ENCODE assay signal across 11 cellular contexts in the genomic region with DNA sequence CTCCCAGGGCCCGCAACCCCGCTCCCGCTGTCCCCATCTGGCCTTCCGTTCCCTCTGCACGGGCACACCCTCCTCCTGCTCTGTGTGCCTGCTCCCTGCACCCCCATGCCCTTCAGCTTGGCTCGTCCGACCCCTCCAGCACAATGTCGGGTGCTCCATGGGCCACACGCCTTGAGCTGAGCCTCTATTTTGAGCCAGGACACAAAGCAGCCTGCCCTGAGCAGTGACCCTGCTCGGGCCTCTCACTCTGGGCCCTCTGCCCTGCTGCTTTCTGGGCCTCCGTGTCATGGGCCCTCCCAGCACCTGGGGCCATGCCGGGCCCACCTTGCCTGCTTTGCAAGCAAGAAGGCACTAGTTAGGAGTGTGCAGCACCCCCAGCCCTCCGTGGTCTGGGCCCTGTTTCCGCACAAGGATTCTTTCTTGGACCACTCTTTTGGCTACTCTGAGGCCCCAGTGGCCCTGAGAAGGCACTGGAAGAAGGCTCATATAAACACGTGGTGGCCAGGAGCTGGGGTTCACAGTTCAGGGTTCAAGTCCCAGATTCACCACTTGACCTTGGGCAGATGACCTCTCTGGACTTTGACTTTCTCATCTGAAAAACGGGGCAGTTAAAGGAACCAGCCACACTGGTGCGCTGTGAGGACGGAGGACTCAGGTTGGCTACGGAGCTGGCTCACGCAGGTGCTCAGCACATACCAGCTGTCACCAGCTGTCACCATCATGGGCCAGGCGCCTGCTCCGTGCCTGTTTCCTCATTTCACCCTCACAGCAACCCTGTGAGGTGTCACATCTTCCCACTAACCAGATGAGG.
A peak's percentile ranks its signal among the peaks of the same experiment; 100 is the strongest.
DNase-seq lines count a peak whose midpoint lies in the region; ATAC-seq and TF ChIP-seq lines count a peak whose summit lies in the region.
"Had no signal": no experiment of that assay in that cellular context is flagged by ENCODE, and none has a peak within 500 bp of the region (broad histone marks: within the 10 kb centered on the region; RNA-seq: fewer than 3 reads in every experiment).

No MANE protein-coding gene starts in this region.

- TF ChIP-seq CTCF in WERI-Rb-1 (IDR thresholded peaks at IDR 0.05; ENCODE audit: low read depth, low read length) (no peak), spleen (IDR thresholded peaks at IDR 0.05 in 8 of 11, conservative IDR thresholded peaks at IDR 0.05 in 3 of 11) (no peak)

- ATAC-seq in HG03108 (IDR thresholded peaks at IDR 0.05; ENCODE audit: unreplicated experiment), result peak; percentile 58

- WGBS in spleen, 5 donors, result 64 to 72% (median 69%) methylated on average over 22 of the region's 22 CpGs

- peak overlapping the region; percentile 93 for H3K27ac ChIP-seq in WERI-Rb-1
- H3K27ac ChIP-seq in spleen, result peak overlapping the region in 1 of 8 donors; percentile 27
- H3K27ac ChIP-seq: 22Rv1 had no signal

- H3K9me3 ChIP-seq in WERI-Rb-1 (ENCODE audit: severe bottlenecking) (no peaks in the 10 kb centered on the region), spleen (no peaks in the 10 kb centered on the region)

- peaks cover 16 to 41% (median 30%) of the 10 kb centered on the region in 6 donors for H3K4me1 ChIP-seq in spleen

- H3K27me3 ChIP-seq in WERI-Rb-1 (ENCODE audit: insufficient read depth, low read depth, severe bottlenecking) (no peaks in the 10 kb centered on the region), spleen (replicated peaks in 1 of 7) (peaks cover 0 to 15% (median 0%) of the 10 kb centered on the region in 7 donors)

- DNase-seq in DMS53 (lab: John Stamatoyannopoulos, UW) (peak; percentile 87), DMS53 treated with DMSO at 0.1 percent for 48 hours (lab: John Stamatoyannopoulos, UW; ENCODE audit: unreplicated experiment) (no peak), WERI-Rb-1 (peak; percentile 58), spleen (peak; percentile 85), activated gamma-delta T cell (lab: John Stamatoyannopoulos, UW) (no peak), UCSD-AML1 (lab: John Stamatoyannopoulos, UW; ENCODE audit: unreplicated experiment) (no peak)
- no peak for DNase-seq in activated CD4-positive, alpha-beta T cell treated with anti-CD3 and anti-CD28 coated beads, Interleukin-2, amount 50 U/mL, for 4 hours
- DNase-seq: activated effector memory CD4-positive, alpha-beta T cell treated with Interleukin-2 at 50 U/mL for 16 hours; T-helper 1 cell had no signal

- H3K4me3 ChIP-seq in WERI-Rb-1 (ENCODE audit: low read depth, low read length), result no peak overlapping the region
- H3K4me3 ChIP-seq in spleen, result no peak overlapping the region

- intact Hi-C loops in spleen (cut with DNase I; ENCODE audit: low total_unique reads), result no loop called here

- H3K36me3 ChIP-seq in WERI-Rb-1, result peaks cover 11% of the 10 kb centered on the region
- H3K36me3 ChIP-seq in spleen, result no peaks in the 10 kb centered on the region

- TF ChIP-seq POLR2A in spleen (IDR thresholded peaks at IDR 0.05), result no peak

Comparison
In these comparisons a context has a peak if more than half of its experiments do, and no peak if none do; other contexts are left out.
1. DNase-seq: peak in DMS53 (single experiment), WERI-Rb-1 (single experiment) and spleen (single experiment); none in DMS53 treated with DMSO at 0.1 percent for 48 hours (single experiment), activated gamma-delta T cell (single experiment), UCSD-AML1 (single experiment) and activated CD4-positive, alpha-beta T cell treated with anti-CD3 and anti-CD28 coated beads, Interleukin-2, amount 50 U/mL, for 4 hours (0 of 2).